ENCODE assay signal across 9 cellular contexts in the genomic region with DNA sequence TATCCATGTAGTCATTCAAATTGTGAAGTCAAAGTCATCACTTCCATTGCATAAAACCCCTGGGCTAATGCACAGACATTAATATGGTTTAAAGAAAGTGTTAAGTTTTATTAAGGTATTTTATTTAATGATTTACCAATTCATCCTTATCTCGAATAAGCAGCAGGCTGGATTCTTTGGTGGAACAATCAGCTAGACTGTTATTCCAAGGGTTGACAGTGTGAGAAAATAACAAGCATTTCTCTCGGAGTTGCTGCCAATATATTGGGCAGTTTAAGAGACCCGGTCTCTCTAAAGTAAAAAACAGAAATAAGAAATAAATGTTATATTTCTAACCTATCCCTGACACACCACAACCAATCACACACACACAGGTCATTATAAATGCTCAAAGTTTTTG. TPM values are rescaled to one million over a fixed set of nuclear protein-coding genes. Genes with fewer than 3 reads are reported as not detected.
"Had no signal": no experiment of that assay in that cellular context is flagged by ENCODE, and none has a peak within 500 bp of the region (broad histone marks: within the 10 kb centered on the region; RNA-seq: fewer than 3 reads in every experiment).

No MANE protein-coding gene starts in this region.

- H3K27ac Mint-ChIP-seq: HFFc6, IgD-negative memory B cell had no signal

- H3K9me3 Mint-ChIP-seq: HFFc6, IgD-negative memory B cell had no signal

- DNase-seq: GM23248, GOT3, H7, HFFc6 had no signal

- H3K4me1 Mint-ChIP-seq: IgD-negative memory B cell had no signal

- ATAC-seq: HCT116, HepG2 had no signal

- H3K4me3 Mint-ChIP-seq: HFFc6, IgD-negative memory B cell had no signal

- H3K27me3 Mint-ChIP-seq: IgD-negative memory B cell had no signal

RNA-seq across cellular contexts. Expression of gene KLRB1, which starts 9.4 kb away (rescaled TPM):
- total RNA-seq: GM23248, H4, H7, HepG2, HFFc6, HT1080 had no signal
